ENCODE assay signal across 8 cellular contexts in genomic region chr5:134648425-134649162, GRCh38. TPM values are rescaled to one million over a fixed set of nuclear protein-coding genes. Genes with fewer than 3 reads are reported as not detected.
DNase-seq lines count a peak whose midpoint lies in the region; ATAC-seq and TF ChIP-seq lines count a peak whose summit lies in the region.

TSS of gene SEC24A (plus strand) at chr5:134648785. CDS start at chr5:134649077, 292 bp downstream.

- TF ChIP-seq CTCF in AG04449 (IDR thresholded peaks at IDR 0.05; ENCODE audit: insufficient read depth, low read length, missing control alignments): no peak
- no peak for TF ChIP-seq CTCF in activated B cell treated with CpG ODN at 0.5 μM for 24 hours (IDR thresholded peaks at IDR 0.05)
- TF ChIP-seq CTCF in cardiac fibroblast (IDR thresholded peaks at IDR 0.05; ENCODE audit: low read depth, low read length): no peak

- peaks cover 22% of the 10 kb centered on the region for H3K4me1 Mint-ChIP-seq in activated B cell treated with CpG ODN at 0.5 μM for 24 hours

- ATAC-seq in GM18870 (IDR thresholded peaks at IDR 0.05; ENCODE audit: unreplicated experiment): peak; percentile 69
- ATAC-seq in HG03108 (IDR thresholded peaks at IDR 0.05; ENCODE audit: unreplicated experiment): peak; percentile 79
- peak; percentile 77 for ATAC-seq in activated B cell treated with CpG ODN at 0.5 μM for 24 hours (ENCODE audit: low read depth)

- H3K27ac Mint-ChIP-seq in activated B cell treated with CpG ODN at 0.5 μM for 24 hours: peak within 1 kb of the TSS; percentile 96

- POLR2A ChIA-PET in AG04449 (lab: Yijun Ruan, JAX) (interaction anchor here (0.8 kb wide), 1 partner anchor 14 kb away, joined by 3 read pairs; no protein-coding TSS in a partner anchor), activated B cell treated with CpG ODN at 0.5 μM for 24 hours (lab: Charles Lee) (interaction anchor here (0.5 to 2.4 kb wide), 13 partner anchors 14 to 472 kb away, joined by 3 to 8 read pairs (median 3); partner anchors contain the start of genes C5orf24 and PCBD2)

- H3K9me3 Mint-ChIP-seq in activated B cell treated with CpG ODN at 0.5 μM for 24 hours: no peaks in the 10 kb centered on the region

- no peaks in the 10 kb centered on the region for H3K27me3 Mint-ChIP-seq in activated B cell treated with CpG ODN at 0.5 μM for 24 hours

- DNase-seq in AG04449 (ENCODE audit: low read depth, low spot score) (peak; percentile 37), NCI-H226 (peak; percentile 86), activated B cell treated with CpG ODN at 0.5 μM for 24 hours (peak; percentile 86), cardiac fibroblast (ENCODE audit: low read depth in 2 of 2) (peak; percentile 88 to 92), iPS-NIHi7 (ENCODE audit: extremely low spot score) (peak; percentile 97), smooth muscle cell of the brain vasculature (ENCODE audit: low read depth, low spot score) (peak; percentile 44)

- CTCF ChIA-PET in AG04449 (lab: Yijun Ruan, JAX): no interaction called here
- CTCF ChIA-PET in activated B cell treated with CpG ODN at 0.5 μM for 24 hours (lab: Charles Lee): interaction anchor here (1.4 kb wide), 1 partner anchor 16 kb away, joined by 4 read pairs; the partner anchor contains the start of gene SAR1B

- peak within 1 kb of the TSS; percentile 91 for H3K4me3 Mint-ChIP-seq in activated B cell treated with CpG ODN at 0.5 μM for 24 hours

- intact Hi-C loops in activated B cell treated with CpG ODN at 0.5 μM for 24 hours (cut with micrococcal nuclease): loop anchor here (1.0 to 5.0 kb wide), 10 partner anchors 16 to 1686 kb away; partner anchors contain the start of genes AFF4, CAMLG, DDX46 and PPP2CA

- H3K36me3 Mint-ChIP-seq in activated B cell treated with CpG ODN at 0.5 μM for 24 hours (ENCODE audit: low read depth): peaks cover 9% of the 10 kb centered on the region

- H3K4me3 ChIP-seq in AG04449 (ENCODE audit: low read depth, low read length) (peak within 1 kb of the TSS; percentile 100), cardiac fibroblast (replicated peaks in 1 of 2; ENCODE audit: low read depth in 2 of 2, low read length in 2 of 2) (peak within 1 kb of the TSS; percentile 99)

RNA-seq across cellular contexts. Expression of gene SEC24A, which starts in this region (rescaled TPM):
- 13.8 and 15.6 TPM in 2 replicates for total RNA-seq in activated B cell treated with CpG ODN at 0.5 μM for 24 hours

Comparison
In these comparisons a context has a peak if more than half of its experiments do, and no peak if none do; other contexts are left out.
1. Peak in every context shown above with its lines: DNase-seq, ATAC-seq and H3K4me3 ChIP-seq.
2. DNase-seq: peak in every context shown above with its lines; median percentile 97 in iPS-NIHi7; 90 in cardiac fibroblast; 86 in NCI-H226; 86 in activated B cell treated with CpG ODN at 0.5 μM for 24 hours; 44 in smooth muscle cell of the brain vasculature; 37 in AG04449.